In genomic region chr22:38870312-38870741, GRCh38 we compare ENCODE assay signal across 1 cellular context.
TF ChIP-seq lines count a peak whose summit lies in the region.

No MANE protein-coding gene starts in this region.

TF ChIP-seq in WTC11, 78 proteins besides CTCF, POLR2A, EP300 and RAD21 (continued from another document):
- TF ChIP-seq HMGXB4 (CRISPR knock-in tag; IDR thresholded peaks at IDR 0.05) (peak; percentile 37; the same call in 1 of the 2 replicates), MAX (CRISPR knock-in tag; IDR thresholded peaks at IDR 0.05) (0 out of 2 replicates have a peak, but pooled peaks have one; percentile 26), ZNF423 (CRISPR knock-in tag; IDR thresholded peaks at IDR 0.05) (no peak), CDX4 (CRISPR knock-in tag; IDR thresholded peaks at IDR 0.05; ENCODE audit: borderline replicate concordance) (no peak)
TF ChIP-seq in WTC11: peak in this region for 2.
